Comparison of ENCODE assay signal across 40 cellular contexts in genomic region chrX:48059296-48059639, GRCh38. TPM values are rescaled to one million over a fixed set of nuclear protein-coding genes. Genes with fewer than 3 reads are reported as not detected.
"Had no signal": no experiment of that assay in that cellular context is flagged by ENCODE, and none has a peak within 500 bp of the region (broad histone marks: within the 10 kb centered on the region; RNA-seq: fewer than 3 reads in every experiment).

No MANE protein-coding gene starts in this region.

- H3K27me3 Mint-ChIP-seq: activated B cell treated with CpG ODN at 0.5 μM for 24 hours; activated CD4-positive, alpha-beta T cell treated with anti-CD3 and anti-CD28 coated beads, Interleukin-2, amount 10 ng/mL, durations not matched to agents 24 days and 14 days; activated CD8-positive, alpha-beta T cell treated with anti-CD3 and anti-CD28 coated beads for 36 hours; activated naive CD4-positive, alpha-beta T cell treated with anti-CD3 and anti-CD28 coated beads, Interleukin-2, amount 10 ng/mL, durations not matched to agents 7 days and 5 days; activated naive CD4-positive, alpha-beta T cell treated with anti-CD3 and anti-CD28 coated beads, Interleukin-2, amount 50 U/mL, for 24 hours; activated naive CD8-positive, alpha-beta T cell; activated naive CD8-positive, alpha-beta T cell treated with anti-CD3 and anti-CD28 coated beads, Interleukin-2, amount 10 ng/mL, durations not matched to agents 7 days and 5 days; activated naive CD8-positive, alpha-beta T cell treated with anti-CD3 and anti-CD28 coated beads, Interleukin-2, amount 50 U/mL, for 24 hours; central memory CD8-positive, alpha-beta T cell had no signal

- H3K27ac Mint-ChIP-seq: activated B cell treated with CpG ODN at 0.5 μM for 24 hours; activated CD4-positive, alpha-beta T cell treated with anti-CD3 and anti-CD28 coated beads, Interleukin-2, amount 10 ng/mL, durations not matched to agents 24 days and 14 days; activated CD8-positive, alpha-beta T cell treated with anti-CD3 and anti-CD28 coated beads for 36 hours; activated naive CD4-positive, alpha-beta T cell treated with anti-CD3 and anti-CD28 coated beads, Interleukin-2, amount 10 ng/mL, durations not matched to agents 7 days and 5 days; activated naive CD4-positive, alpha-beta T cell treated with anti-CD3 and anti-CD28 coated beads, Interleukin-2, amount 50 U/mL, for 24 hours; activated naive CD8-positive, alpha-beta T cell; activated naive CD8-positive, alpha-beta T cell treated with anti-CD3 and anti-CD28 coated beads, Interleukin-2, amount 10 ng/mL, durations not matched to agents 7 days and 5 days; activated T-cell treated with anti-CD3 and anti-CD28 coated beads, Interleukin-2, amount 50 U/mL, for 72 hours; activated T-helper 1 cell treated with anti-CD3 and anti-CD28 coated beads, Interleukin-12 subunit alpha, Interleukin-12 subunit beta, Interleukin-2, Interleukin-4 antibody, amounts not matched to agents 30 ng/mL and 10 ng/mL and 1 ng/mL, durations not matched to agents 14 hours and 24 hours and 36 hours; activated T-helper 2 cell treated with anti-CD3 and anti-CD28 coated beads, Interferon-gamma antibody, Interleukin-2, Interleukin-4, amounts not matched to agents 10 μg/mL and 5 μg/mL and 100 μg/mL, durations not matched to agents 14 hours and 24 hours and 36 hours; brain; T-helper 1 cell treated with Interleukin-12 subunit alpha and Interleukin-12 subunit beta and Interleukin-4 antibody, amounts not matched to agents 30 μg/mL and 1 μg/mL, for 36 hours; T-helper 2 cell treated with Interferon-gamma antibody and Interleukin-4, amounts not matched to agents 5 μg/mL and 100 μg/mL, for 36 hours had no signal

- H3K4me1 Mint-ChIP-seq: activated B cell treated with CpG ODN at 0.5 μM for 24 hours; activated CD4-positive, alpha-beta T cell treated with anti-CD3 and anti-CD28 coated beads, Interleukin-2, amount 10 ng/mL, durations not matched to agents 24 days and 14 days; activated naive CD4-positive, alpha-beta T cell treated with anti-CD3 and anti-CD28 coated beads, Interleukin-2, amount 10 ng/mL, durations not matched to agents 7 days and 5 days; activated naive CD4-positive, alpha-beta T cell treated with anti-CD3 and anti-CD28 coated beads, Interleukin-2, amount 50 U/mL, for 24 hours; brain; central memory CD8-positive, alpha-beta T cell had no signal

- H3K27ac ChIP-seq: ascending aorta, cardiac muscle cell, VCaP had no signal

- DNase-seq: activated B cell treated with CpG ODN at 0.5 μM for 24 hours; activated CD4-positive, alpha-beta T cell treated with anti-CD3 and anti-CD28 coated beads for 4 hours; activated CD4-positive, alpha-beta T cell treated with anti-CD3 and anti-CD28 coated beads, Interleukin-2, amount 10 ng/mL, durations not matched to agents 24 days and 14 days; activated CD4-positive, alpha-beta T cell treated with anti-CD3 and anti-CD28 coated beads, Interleukin-2, amount 50 U/mL, for 1 hour; activated CD4-positive, alpha-beta T cell treated with anti-CD3 and anti-CD28 coated beads, Interleukin-2, amount 50 U/mL, for 4 hours; activated CD4-positive, CD25-positive, alpha-beta regulatory T cell treated with anti-CD3 and anti-CD28 coated beads, Interleukin-2, amount 50 U/mL, for 72 hours; activated CD8-positive, alpha-beta memory T cell treated with anti-CD3 and anti-CD28 coated beads, Interleukin-2, amount 50 U/mL, for 4 hours; activated CD8-positive, alpha-beta T cell treated with anti-CD3 and anti-CD28 coated beads for 36 hours; activated effector memory CD4-positive, alpha-beta T cell treated with Interleukin-2 at 50 U/mL for 16 hours; activated gamma-delta T cell; activated naive CD4-positive, alpha-beta T cell treated with anti-CD3 and anti-CD28 coated beads, Interleukin-2, amount 10 ng/mL, durations not matched to agents 7 days and 5 days; activated naive CD4-positive, alpha-beta T cell treated with Interleukin-2 at 50 U/mL for 16 hours; activated naive CD8-positive, alpha-beta T cell treated with anti-CD3 and anti-CD28 coated beads, Interleukin-2, amount 10 ng/mL, durations not matched to agents 7 days and 5 days; activated naive CD8-positive, alpha-beta T cell treated with anti-CD3 and anti-CD28 coated beads, Interleukin-2, amount 50 U/mL, for 24 hours; activated T-cell treated with anti-CD3 and anti-CD28 coated beads for 4 hours; activated T-cell treated with anti-CD3 and anti-CD28 coated beads, Interleukin-2, amount 50 U/mL, for 1 hour; activated T-cell treated with anti-CD3 and anti-CD28 coated beads, Interleukin-2, amount 50 U/mL, for 4 hours; activated T-cell treated with anti-CD3 and anti-CD28 coated beads, Interleukin-2, amount 50 U/mL, for 72 hours; amygdala; anterior cingulate cortex; caudate nucleus; cerebellar nuclear complex; T-helper 1 cell; T-helper 2 cell; T-helper 9 cell had no signal

- H3K27me3 ChIP-seq: ascending aorta, cardiac muscle cell had no signal

- H3K36me3 ChIP-seq: cardiac muscle cell had no signal

- H3K4me3 ChIP-seq: ascending aorta, cardiac muscle cell had no signal

- H3K9me3 Mint-ChIP-seq: activated B cell treated with CpG ODN at 0.5 μM for 24 hours; activated naive CD4-positive, alpha-beta T cell treated with anti-CD3 and anti-CD28 coated beads, Interleukin-2, amount 50 U/mL, for 24 hours had no signal

- ATAC-seq: activated T-cell treated with anti-CD3 and anti-CD28 coated beads, Interleukin-2, amount 50 U/mL, for 4 hours had no signal

- FAIRE-seq: bronchial epithelial cell, TTC549 had no signal

- H3K4me1 ChIP-seq: ascending aorta had no signal

- H3K4me3 Mint-ChIP-seq: activated B cell treated with CpG ODN at 0.5 μM for 24 hours; activated CD4-positive, alpha-beta T cell treated with anti-CD3 and anti-CD28 coated beads, Interleukin-2, amount 10 ng/mL, durations not matched to agents 24 days and 14 days; activated CD8-positive, alpha-beta T cell treated with anti-CD3 and anti-CD28 coated beads for 36 hours; activated naive CD4-positive, alpha-beta T cell treated with anti-CD3 and anti-CD28 coated beads, Interleukin-2, amount 10 ng/mL, durations not matched to agents 7 days and 5 days; activated naive CD4-positive, alpha-beta T cell treated with anti-CD3 and anti-CD28 coated beads, Interleukin-2, amount 50 U/mL, for 24 hours; activated naive CD8-positive, alpha-beta T cell; activated naive CD8-positive, alpha-beta T cell treated with anti-CD3 and anti-CD28 coated beads, Interleukin-2, amount 10 ng/mL, durations not matched to agents 7 days and 5 days; activated naive CD8-positive, alpha-beta T cell treated with anti-CD3 and anti-CD28 coated beads, Interleukin-2, amount 50 U/mL, for 24 hours; activated T-cell treated with anti-CD3 and anti-CD28 coated beads, Interleukin-2, amount 50 U/mL, for 4 hours; activated T-cell treated with anti-CD3 and anti-CD28 coated beads, Interleukin-2, amount 50 U/mL, for 72 hours; activated T-helper 1 cell treated with anti-CD3 and anti-CD28 coated beads, Interleukin-12 subunit alpha, Interleukin-12 subunit beta, Interleukin-2, Interleukin-4 antibody, amounts not matched to agents 30 ng/mL and 10 ng/mL and 1 ng/mL, durations not matched to agents 14 hours and 24 hours and 36 hours; brain; central memory CD8-positive, alpha-beta T cell; T-helper 1 cell treated with Interleukin-12 subunit alpha and Interleukin-12 subunit beta and Interleukin-4 antibody, amounts not matched to agents 30 μg/mL and 1 μg/mL, for 36 hours; T-helper 2 cell treated with Interferon-gamma antibody and Interleukin-4, amounts not matched to agents 5 μg/mL and 100 μg/mL, for 36 hours had no signal

RNA-seq across cellular contexts. Expression of gene ZNF630, which starts 12.2 kb away (rescaled TPM):
- total RNA-seq: activated B cell treated with CpG ODN at 0.5 μM for 24 hours had no signal

RNA-seq across cellular contexts. Expression of gene SPACA5, which starts 52.5 kb away (rescaled TPM):
- total RNA-seq: activated B cell treated with CpG ODN at 0.5 μM for 24 hours; activated CD4-positive, alpha-beta T cell treated with anti-CD3 and anti-CD28 coated beads, Interleukin-2, amount 10 ng/mL, durations not matched to agents 24 days and 14 days; activated CD8-positive, alpha-beta memory T cell treated with anti-CD3 and anti-CD28 coated beads for 36 hours; activated CD8-positive, alpha-beta T cell treated with anti-CD3 and anti-CD28 coated beads for 36 hours; activated naive CD8-positive, alpha-beta T cell treated with anti-CD3 and anti-CD28 coated beads, Interleukin-2, amount 10 ng/mL, durations not matched to agents 7 days and 5 days; activated T-cell treated with anti-CD3 and anti-CD28 coated beads, Interleukin-2, amount 50 U/mL, for 4 hours; activated T-cell treated with anti-CD3 and anti-CD28 coated beads, Interleukin-2, amount 50 U/mL, for 72 hours; activated T-helper 1 cell treated with anti-CD3 and anti-CD28 coated beads, Interleukin-12 subunit alpha, Interleukin-12 subunit beta, Interleukin-2, Interleukin-4 antibody, amounts not matched to agents 30 ng/mL and 10 ng/mL and 1 ng/mL, durations not matched to agents 14 hours and 24 hours and 36 hours; activated T-helper 2 cell treated with anti-CD3 and anti-CD28 coated beads, Interferon-gamma antibody, Interleukin-2, Interleukin-4, amounts not matched to agents 10 μg/mL and 5 μg/mL and 100 μg/mL, durations not matched to agents 14 hours and 24 hours and 36 hours; ascending aorta; bronchial epithelial cell; cardiac muscle cell; chondrocyte had no signal
- polyA plus RNA-seq: cardiac muscle cell had no signal
